In the genomic region with DNA sequence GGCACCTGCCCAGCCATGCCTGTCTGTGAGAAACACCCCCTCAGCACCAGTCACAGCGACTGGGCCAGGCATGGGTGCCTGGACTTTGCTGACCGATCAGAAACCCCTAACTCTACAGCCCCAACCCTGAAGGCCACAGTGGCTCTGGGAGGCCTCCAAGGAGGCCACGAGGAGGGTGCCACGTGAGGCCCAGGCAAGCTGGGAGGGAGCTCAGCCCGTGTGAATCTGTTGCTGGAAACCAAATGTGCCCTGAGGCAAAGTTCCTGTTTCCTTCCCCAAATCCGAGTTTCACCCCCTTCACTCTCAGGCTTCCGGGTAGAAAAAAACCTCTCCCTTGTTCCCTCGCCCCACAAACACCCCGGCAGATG, we compare ENCODE assay signal across 8 cellular contexts. TPM values are rescaled to one million over a fixed set of nuclear protein-coding genes. Genes with fewer than 3 reads are reported as not detected.
DNase-seq lines count a peak whose midpoint lies in the region; ATAC-seq and TF ChIP-seq lines count a peak whose summit lies in the region.

No MANE protein-coding gene starts in this region.

- H3K27me3 Mint-ChIP-seq in endothelial cell (ENCODE audit: unreplicated experiment), result peaks cover 12% of the 10 kb centered on the region

- no peak overlapping the region for H2AFZ ChIP-seq in MM.1S (ENCODE audit: low read length)
- H2AFZ ChIP-seq in trophoblast cell (ENCODE audit: insufficient read depth, low read length, poor library complexity), result no peak overlapping the region

- H3K9me3 ChIP-seq in MM.1S (replicated peaks; ENCODE audit: insufficient read depth, low read length) (no peaks in the 10 kb centered on the region), tibial artery (no peaks in the 10 kb centered on the region), trophoblast cell (ENCODE audit: insufficient read depth, low read depth, low read length) (peaks cover 3% of the 10 kb centered on the region), WERI-Rb-1 (ENCODE audit: severe bottlenecking) (no peaks in the 10 kb centered on the region)

- TF ChIP-seq POLR2A in GM19193 (IDR thresholded peaks at IDR 0.05; ENCODE audit: extremely low read depth, insufficient read depth, insufficient read length), result peak; percentile 40

- DNase-seq in MM.1S, result peak; percentile 61
- DNase-seq in endothelial cell (ENCODE audit: low spot score), result no peak
- peak in 1 of 2 donors; percentile 52 for DNase-seq in tibial artery
- no peak for DNase-seq in trophoblast cell
- no peak for DNase-seq in WERI-Rb-1

- H3K79me1 ChIP-seq in trophoblast cell (ENCODE audit: low read length), result peaks cover 2% of the 10 kb centered on the region

- no peak overlapping the region for H2BK120ac ChIP-seq in trophoblast cell (ENCODE audit: insufficient read depth, low read length, poor library complexity)

- H3K27ac ChIP-seq in 22Rv1 (peak overlapping the region; percentile 55), MM.1S (ENCODE audit: low read length) (peak overlapping the region; percentile 89), tibial artery (peak overlapping the region in 1 of 2 donors; percentile 78), trophoblast cell (ENCODE audit: low read depth, low read length) (no peak overlapping the region), WERI-Rb-1 (no peak overlapping the region)

- H3K18ac ChIP-seq in trophoblast cell (ENCODE audit: low read length), result no peak overlapping the region

- H3K4me2 ChIP-seq in MM.1S (ENCODE audit: low read depth, low read length) (peak overlapping the region; percentile 76), trophoblast cell (ENCODE audit: low read length) (no peak overlapping the region)

- H3K14ac ChIP-seq in trophoblast cell (ENCODE audit: low read length), result no peak overlapping the region

- H2AK5ac ChIP-seq in trophoblast cell (ENCODE audit: low read length), result no peak overlapping the region

- WGBS in trophoblast cell (ENCODE audit: extremely low coverage, insufficient coverage, insufficient read length), result no CpG with 5 or more reads among the region's 9 CpGs

- H4K8ac ChIP-seq in trophoblast cell (ENCODE audit: low read depth, low read length), result no peak overlapping the region

- peaks cover 48% of the 10 kb centered on the region for H3K4me1 ChIP-seq in MM.1S (ENCODE audit: low read length)
- H3K4me1 ChIP-seq in tibial artery, result peaks cover 0 to 17% (median 7%) of the 10 kb centered on the region in 4 donors
- H3K4me1 ChIP-seq in trophoblast cell (ENCODE audit: control insufficient read depth in 1 of 2, insufficient read depth in 2 of 2, low read length in 2 of 2), result peaks cover 0 to 12% of the 10 kb centered on the region in 2 experiments

- peaks cover 12% of the 10 kb centered on the region for H3K4me1 Mint-ChIP-seq in endothelial cell (ENCODE audit: unreplicated experiment)

- H4K12ac ChIP-seq in trophoblast cell (ENCODE audit: low read depth, low read length), result no peak overlapping the region

- H3K9ac ChIP-seq in MM.1S (ENCODE audit: low read length) (peak overlapping the region; percentile 82), trophoblast cell (ENCODE audit: low read length) (no peak overlapping the region)

- H3K36me3 ChIP-seq in MM.1S (replicated peaks; ENCODE audit: insufficient read depth, low read length) (no peaks in the 10 kb centered on the region), tibial artery (peaks cover 0 to 11% (median 0%) of the 10 kb centered on the region in 3 donors), trophoblast cell (ENCODE audit: control insufficient read depth in 1 of 2, insufficient read depth in 2 of 2, low read length in 2 of 2) (no peaks in the 10 kb centered on the region), WERI-Rb-1 (no peaks in the 10 kb centered on the region)

- H3K23ac ChIP-seq in trophoblast cell (ENCODE audit: low read length), result no peak overlapping the region

- H3K4me3 Mint-ChIP-seq in endothelial cell (ENCODE audit: unreplicated experiment), result peak overlapping the region; percentile 91

- intact Hi-C loops in tibial artery (cut with DNase I; ENCODE audit: low total_unique reads), result no loop called here

- H3K4ac ChIP-seq in trophoblast cell (ENCODE audit: low read depth, low read length), result no peak overlapping the region

- ATAC-seq in GM18517 (IDR thresholded peaks at IDR 0.05; ENCODE audit: unreplicated experiment), result no peak

- no peaks in the 10 kb centered on the region for H3K9me2 ChIP-seq in MM.1S (replicated peaks; ENCODE audit: insufficient read depth, low read length)

- peaks cover 47% of the 10 kb centered on the region for H3F3A ChIP-seq in MM.1S (ENCODE audit: insufficient read depth, low read length)

- no peak overlapping the region for H2BK5ac ChIP-seq in trophoblast cell (ENCODE audit: low read depth, low read length, poor library complexity)

- no peak overlapping the region for H3K27ac Mint-ChIP-seq in endothelial cell (ENCODE audit: unreplicated experiment)

- H3K27me3 ChIP-seq in MM.1S (replicated peaks; ENCODE audit: insufficient read depth, low read length) (no peaks in the 10 kb centered on the region), tibial artery (no peaks in the 10 kb centered on the region), trophoblast cell (ENCODE audit: insufficient read depth, low read length) (no peaks in the 10 kb centered on the region), WERI-Rb-1 (ENCODE audit: insufficient read depth, low read depth, severe bottlenecking) (no peaks in the 10 kb centered on the region)

- peaks cover 5% of the 10 kb centered on the region for H3K36me3 Mint-ChIP-seq in endothelial cell (ENCODE audit: low read depth, unreplicated experiment)

- no peaks in the 10 kb centered on the region for H3K9me3 Mint-ChIP-seq in endothelial cell (ENCODE audit: unreplicated experiment)

- H2BK12ac ChIP-seq in trophoblast cell (ENCODE audit: low read length), result no peak overlapping the region

- H3K79me2 ChIP-seq in MM.1S (ENCODE audit: low read length) (peaks cover 52% of the 10 kb centered on the region), trophoblast cell (ENCODE audit: control insufficient read depth, insufficient read depth, low read length, poor library complexity) (no peaks in the 10 kb centered on the region)

- H4K91ac ChIP-seq in trophoblast cell (ENCODE audit: low read depth, low read length), result no peak overlapping the region

- H3K4me3 ChIP-seq in MM.1S (ENCODE audit: low read length) (peak overlapping the region; percentile 86), tibial artery (peak overlapping the region; percentile 74 to 76), trophoblast cell (ENCODE audit: low read depth, low read length) (no peak overlapping the region), WERI-Rb-1 (ENCODE audit: low read depth, low read length) (no peak overlapping the region)

- TF ChIP-seq CTCF in 22Rv1 (IDR thresholded peaks at IDR 0.05) (no peak), MM.1S (IDR thresholded peaks at IDR 0.05; ENCODE audit: low read length) (no peak), endothelial cell (IDR thresholded peaks at IDR 0.05; ENCODE audit: unreplicated experiment) (no peak), tibial artery (IDR thresholded peaks at IDR 0.05) (no peak), WERI-Rb-1 (IDR thresholded peaks at IDR 0.05; ENCODE audit: low read depth, low read length) (no peak)

- H4K20me1 ChIP-seq in MM.1S (ENCODE audit: insufficient read depth, low read length), result no peaks in the 10 kb centered on the region

RNA-seq across cellular contexts. Expression of a gene that starts 1.3 kb away (rescaled TPM):
- 13.1 TPM for total RNA-seq in endothelial cell (ENCODE audit: unreplicated experiment)
- polyA plus RNA-seq in trophoblast cell (2013), result 6.6 and 7.0 TPM in 2 replicates

RNA-seq across cellular contexts. Expression of a gene that starts 7.6 kb away (rescaled TPM):
- not detected for total RNA-seq in endothelial cell (ENCODE audit: unreplicated experiment)
- polyA plus RNA-seq in trophoblast cell (2013), result 0.42 TPM in 2 replicates

RNA-seq across cellular contexts. Expression of a gene that starts 27.9 kb away (rescaled TPM):
- total RNA-seq in endothelial cell (ENCODE audit: unreplicated experiment), result 144 TPM
- polyA plus RNA-seq in trophoblast cell (2013), result 81.4 and 85.8 TPM in 2 replicates

RNA-seq across cellular contexts. Expression of a gene that starts 36.3 kb away (rescaled TPM):
- 294 TPM for total RNA-seq in endothelial cell (ENCODE audit: unreplicated experiment)
- polyA plus RNA-seq in trophoblast cell (2013), result 43.6 and 47.2 TPM in 2 replicates

Comparison
In these comparisons a context has a peak if more than half of its experiments do, and no peak if none do; other contexts are left out.
1. H3K27ac ChIP-seq: peak in 22Rv1 (single experiment) and MM.1S (single experiment); none in trophoblast cell (single experiment) and WERI-Rb-1 (single experiment).
2. H3K4me3 ChIP-seq: peak in MM.1S (single experiment) and tibial artery (2 of 2); none in trophoblast cell (single experiment) and WERI-Rb-1 (single experiment).